Comparison of ENCODE assay signal across 1 cellular context in genomic region chr20:36676701-36677421, GRCh38.
TF ChIP-seq lines count a peak whose summit lies in the region.

No MANE protein-coding gene starts in this region.

TF ChIP-seq in HepG2, 621 proteins besides CTCF, POLR2A, EP300 and RAD21 (continues in another document):
- TF ChIP-seq ZNF496 (CRISPR knock-in tag; IDR thresholded peaks at IDR 0.05; ENCODE audit: insufficient replicate concordance) (no peak), SALL2 (CRISPR knock-in tag; IDR thresholded peaks at IDR 0.05) (no peak), NR2F2 (IDR thresholded peaks at IDR 0.05; ENCODE audit: borderline replicate concordance, low read depth) (no peak), SKI (IDR thresholded peaks at IDR 0.05; ENCODE audit: partially characterized antibody) (no peak), RBM39 (IDR thresholded peaks at IDR 0.05; ENCODE audit: low read depth, low read length, poor library complexity, severe bottlenecking) (peak; percentile 63), RFX1 (IDR thresholded peaks at IDR 0.05) (no peak), POGZ (CRISPR knock-in tag; IDR thresholded peaks at IDR 0.05) (no peak), ESRRA (CRISPR knock-in tag; IDR thresholded peaks at IDR 0.05; ENCODE audit: low read depth) (no peak), ZNF207 (IDR thresholded peaks at IDR 0.05; ENCODE audit: borderline replicate concordance) (no peak), ZSCAN31 (CRISPR knock-in tag; IDR thresholded peaks at IDR 0.05; ENCODE audit: low read depth) (no peak), NAIF1 (CRISPR knock-in tag; IDR thresholded peaks at IDR 0.05; ENCODE audit: borderline replicate concordance) (no peak), PAX8 (CRISPR knock-in tag; IDR thresholded peaks at IDR 0.05; ENCODE audit: borderline replicate concordance) (no peak), CEBPG (CRISPR knock-in tag; IDR thresholded peaks at IDR 0.05) (no peak), ZNF713 (CRISPR knock-in tag; IDR thresholded peaks at IDR 0.05) (no peak), PCBP2 (optimal IDR thresholded peaks at IDR 0.05; ENCODE audit: low read depth, low read length, poor library complexity, severe bottlenecking) (no peak), CBX1 (IDR thresholded peaks at IDR 0.05; ENCODE audit: low read depth) (no peak), ZNF550 (CRISPR knock-in tag; IDR thresholded peaks at IDR 0.05; ENCODE audit: borderline replicate concordance) (no peak), ZNF335 (CRISPR knock-in tag; IDR thresholded peaks at IDR 0.05) (peak; percentile 98), ZBTB1 (CRISPR knock-in tag; IDR thresholded peaks at IDR 0.05; ENCODE audit: borderline replicate concordance) (no peak), GABPA (IDR thresholded peaks at IDR 0.05; ENCODE audit: low read depth, low read length) (0 out of 2 replicates have a peak, but pooled peaks have one; percentile 23), GABPA (CRISPR knock-in tag; IDR thresholded peaks at IDR 0.05; ENCODE audit: low read depth) (no peak), ZEB1 (IDR thresholded peaks at IDR 0.05; ENCODE audit: insufficient replicate concordance, low read depth) (no peak), NCOA2 (CRISPR knock-in tag; IDR thresholded peaks at IDR 0.05) (peak; percentile 1; the same call in 1 of the 2 replicates), RFXAP (CRISPR knock-in tag; IDR thresholded peaks at IDR 0.05; ENCODE audit: borderline replicate concordance) (no peak), ZNF274 (CRISPR knock-in tag; IDR thresholded peaks at IDR 0.05) (no peak), HNF1B (CRISPR knock-in tag; IDR thresholded peaks at IDR 0.05) (no peak), ZBED4 (CRISPR knock-in tag; IDR thresholded peaks at IDR 0.05; ENCODE audit: borderline replicate concordance) (no peak), ZNF841 (CRISPR knock-in tag; IDR thresholded peaks at IDR 0.05; ENCODE audit: borderline replicate concordance) (no peak), ZNF670 (CRISPR knock-in tag; IDR thresholded peaks at IDR 0.05; ENCODE audit: borderline replicate concordance) (no peak), ZFP62 (CRISPR knock-in tag; IDR thresholded peaks at IDR 0.05) (no peak), ZSCAN30 (CRISPR knock-in tag; IDR thresholded peaks at IDR 0.05) (no peak), ZNF619 (CRISPR knock-in tag; IDR thresholded peaks at IDR 0.05) (no peak), MAX (IDR thresholded peaks at IDR 0.05) (no peak), ZNF180 (CRISPR knock-in tag; IDR thresholded peaks at IDR 0.05; ENCODE audit: borderline replicate concordance, low read depth) (no peak), RNF2 (conservative IDR thresholded peaks at IDR 0.05; ENCODE audit: low read depth) (no peak), LCORL (IDR thresholded peaks at IDR 0.05) (no peak), LCORL (CRISPR knock-in tag; IDR thresholded peaks at IDR 0.05) (no peak), ZFP91 (CRISPR knock-in tag; IDR thresholded peaks at IDR 0.05; ENCODE audit: borderline replicate concordance) (peak; percentile 48; the same call in 1 of the 2 replicates), WIZ (CRISPR knock-in tag; IDR thresholded peaks at IDR 0.05) (no peak), BRF2 (CRISPR knock-in tag; IDR thresholded peaks at IDR 0.05) (no peak), TAF1 (CRISPR knock-in tag; IDR thresholded peaks at IDR 0.05) (peak; percentile 19; the same call in 1 of the 2 replicates), ZBTB8A (CRISPR knock-in tag; IDR thresholded peaks at IDR 0.05; ENCODE audit: borderline replicate concordance, low read depth) (no peak), SYNCRIP (IDR thresholded peaks at IDR 0.05; ENCODE audit: insufficient read depth, low read depth, low read length) (no peak), SRF (IDR thresholded peaks at IDR 0.05; ENCODE audit: low read depth, low read length) (no peak), ZNF44 (CRISPR knock-in tag; IDR thresholded peaks at IDR 0.05) (no peak), TFDP2 (CRISPR knock-in tag; IDR thresholded peaks at IDR 0.05) (no peak), NFIB (CRISPR knock-in tag; IDR thresholded peaks at IDR 0.05; ENCODE audit: borderline replicate concordance) (no peak), TCF12 (IDR thresholded peaks at IDR 0.05) (no peak), TCF12 (CRISPR knock-in tag; IDR thresholded peaks at IDR 0.05) (no peak), ZNF407 (CRISPR knock-in tag; IDR thresholded peaks at IDR 0.05; ENCODE audit: not compliant biosample characterization) (peak; percentile 17), ZNF564 (CRISPR knock-in tag; IDR thresholded peaks at IDR 0.05) (no peak), ZNF205 (CRISPR knock-in tag; IDR thresholded peaks at IDR 0.05) (no peak), RXRA (CRISPR knock-in tag; IDR thresholded peaks at IDR 0.05) (peak; percentile 55), MED13 (CRISPR knock-in tag; IDR thresholded peaks at IDR 0.05) (no peak), ZNF557 (CRISPR knock-in tag; IDR thresholded peaks at IDR 0.05) (no peak), ATF3 (CRISPR knock-in tag; IDR thresholded peaks at IDR 0.05) (no peak)
